Comparison of ENCODE assay signal across 1 cellular context in genomic region chr7:16753932-16754571, GRCh38.
TF ChIP-seq lines count a peak whose summit lies in the region.

No MANE protein-coding gene starts in this region.

TF ChIP-seq in GM23338, 12 proteins besides CTCF, POLR2A, EP300 and RAD21 (continued from another document):
- TF ChIP-seq ETS1 (IDR thresholded peaks at IDR 0.05) (no peak), CREB1 (CRISPR knock-in tag; IDR thresholded peaks at IDR 0.05; ENCODE audit: low read depth) (no peak), ZNF462 (CRISPR knock-in tag; IDR thresholded peaks at IDR 0.05) (no peak)
